In the genomic region with DNA sequence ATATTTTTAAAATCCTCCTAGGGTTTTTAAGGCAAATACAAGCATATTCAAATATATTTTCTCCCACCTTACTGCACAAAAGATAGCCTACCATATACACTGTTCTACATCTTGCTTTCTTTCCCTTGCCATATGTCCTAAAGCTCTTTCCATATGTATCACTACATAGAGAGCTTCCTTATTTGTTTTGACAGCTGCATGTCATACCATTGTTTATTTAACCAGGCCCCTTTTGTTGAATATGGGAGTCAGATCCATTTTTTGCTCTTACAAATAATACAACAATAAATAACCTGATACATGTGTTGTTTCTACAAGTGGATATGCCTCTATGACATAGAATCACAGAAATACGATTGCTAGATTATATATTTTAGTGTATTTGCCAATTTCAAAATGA, we compare ENCODE assay signal across 24 cellular contexts.
"Had no signal": no experiment of that assay in that cellular context is flagged by ENCODE, and none has a peak within 500 bp of the region (broad histone marks: within the 10 kb centered on the region; RNA-seq: fewer than 3 reads in every experiment).

No MANE protein-coding gene starts in this region.

- DNase-seq: activated CD4-positive, alpha-beta memory T cell treated with anti-CD3 and anti-CD28 coated beads for 36 hours; activated CD4-positive, alpha-beta T cell treated with anti-CD3 and anti-CD28 coated beads, Interleukin-2, amount 10 ng/mL, durations not matched to agents 7 days and 5 days; activated CD4-positive, CD25-positive, alpha-beta regulatory T cell; activated gamma-delta T cell; activated naive CD4-positive, alpha-beta T cell treated with anti-CD3 and anti-CD28 coated beads for 36 hours; activated naive CD8-positive, alpha-beta T cell treated with anti-CD3 and anti-CD28 coated beads for 36 hours; activated T-cell treated with anti-CD3 and anti-CD28 coated beads for 4 hours; activated T-cell treated with anti-CD3 and anti-CD28 coated beads, Interleukin-2, amount 50 U/mL, for 48 hours; brain microvascular endothelial cell; cerebellar nuclear complex; MG63; NCI-H1092; NCI-H187; NCI-H2081; NCI-H345; NCI-H510A; NCI-H526 treated with DMSO at 0.1 percent for 48 hours; PC-3; SHP77 treated with DMSO at 0.1 percent for 48 hours; T-cell; T-helper 2 cell; T1000 had no signal

- H3K9me3 ChIP-seq: MG63 had no signal

- H3K27me3 Mint-ChIP-seq: activated naive CD8-positive, alpha-beta T cell treated with anti-CD3 and anti-CD28 coated beads for 36 hours had no signal

- H3K36me3 Mint-ChIP-seq: activated CD4-positive, alpha-beta memory T cell treated with anti-CD3 and anti-CD28 coated beads for 36 hours; activated naive CD8-positive, alpha-beta T cell treated with anti-CD3 and anti-CD28 coated beads for 36 hours; T-cell had no signal

- H3K36me3 ChIP-seq: brain microvascular endothelial cell, cardiac muscle cell, MG63 had no signal

- ATAC-seq: PC-3, T-cell had no signal

- H3K4me3 Mint-ChIP-seq: activated CD4-positive, alpha-beta memory T cell treated with anti-CD3 and anti-CD28 coated beads for 36 hours; activated CD4-positive, alpha-beta T cell treated with anti-CD3 and anti-CD28 coated beads, Interleukin-2, amount 10 ng/mL, durations not matched to agents 7 days and 5 days; activated naive CD4-positive, alpha-beta T cell treated with anti-CD3 and anti-CD28 coated beads for 36 hours; activated naive CD8-positive, alpha-beta T cell treated with anti-CD3 and anti-CD28 coated beads for 36 hours; activated T-helper 17 cell treated with anti-CD3 and anti-CD28 coated beads, Interleukin-2, amount 50 U/mL, for 72 hours; T-cell had no signal

- H3K9me3 Mint-ChIP-seq: activated CD4-positive, alpha-beta memory T cell treated with anti-CD3 and anti-CD28 coated beads for 36 hours; activated naive CD4-positive, alpha-beta T cell treated with anti-CD3 and anti-CD28 coated beads for 36 hours; activated naive CD8-positive, alpha-beta T cell treated with anti-CD3 and anti-CD28 coated beads for 36 hours; activated T-helper 17 cell treated with anti-CD3 and anti-CD28 coated beads, Interleukin-2, amount 50 U/mL, for 72 hours; T-cell had no signal

- H3K27ac Mint-ChIP-seq: activated CD4-positive, alpha-beta memory T cell treated with anti-CD3 and anti-CD28 coated beads for 36 hours; activated CD4-positive, alpha-beta T cell treated with anti-CD3 and anti-CD28 coated beads, Interleukin-2, amount 10 ng/mL, durations not matched to agents 7 days and 5 days; activated naive CD4-positive, alpha-beta T cell treated with anti-CD3 and anti-CD28 coated beads for 36 hours; activated T-helper 17 cell treated with anti-CD3 and anti-CD28 coated beads, Interleukin-2, amount 50 U/mL, for 72 hours; T-cell had no signal

- H3K27ac ChIP-seq: brain microvascular endothelial cell, cardiac muscle cell had no signal

- H3K4me1 Mint-ChIP-seq: activated CD4-positive, alpha-beta T cell treated with anti-CD3 and anti-CD28 coated beads, Interleukin-2, amount 10 ng/mL, durations not matched to agents 7 days and 5 days; activated T-helper 17 cell treated with anti-CD3 and anti-CD28 coated beads, Interleukin-2, amount 50 U/mL, for 72 hours; T-cell had no signal

- H3K4me3 ChIP-seq: cardiac muscle cell, MG63 had no signal
